In the genomic region with DNA sequence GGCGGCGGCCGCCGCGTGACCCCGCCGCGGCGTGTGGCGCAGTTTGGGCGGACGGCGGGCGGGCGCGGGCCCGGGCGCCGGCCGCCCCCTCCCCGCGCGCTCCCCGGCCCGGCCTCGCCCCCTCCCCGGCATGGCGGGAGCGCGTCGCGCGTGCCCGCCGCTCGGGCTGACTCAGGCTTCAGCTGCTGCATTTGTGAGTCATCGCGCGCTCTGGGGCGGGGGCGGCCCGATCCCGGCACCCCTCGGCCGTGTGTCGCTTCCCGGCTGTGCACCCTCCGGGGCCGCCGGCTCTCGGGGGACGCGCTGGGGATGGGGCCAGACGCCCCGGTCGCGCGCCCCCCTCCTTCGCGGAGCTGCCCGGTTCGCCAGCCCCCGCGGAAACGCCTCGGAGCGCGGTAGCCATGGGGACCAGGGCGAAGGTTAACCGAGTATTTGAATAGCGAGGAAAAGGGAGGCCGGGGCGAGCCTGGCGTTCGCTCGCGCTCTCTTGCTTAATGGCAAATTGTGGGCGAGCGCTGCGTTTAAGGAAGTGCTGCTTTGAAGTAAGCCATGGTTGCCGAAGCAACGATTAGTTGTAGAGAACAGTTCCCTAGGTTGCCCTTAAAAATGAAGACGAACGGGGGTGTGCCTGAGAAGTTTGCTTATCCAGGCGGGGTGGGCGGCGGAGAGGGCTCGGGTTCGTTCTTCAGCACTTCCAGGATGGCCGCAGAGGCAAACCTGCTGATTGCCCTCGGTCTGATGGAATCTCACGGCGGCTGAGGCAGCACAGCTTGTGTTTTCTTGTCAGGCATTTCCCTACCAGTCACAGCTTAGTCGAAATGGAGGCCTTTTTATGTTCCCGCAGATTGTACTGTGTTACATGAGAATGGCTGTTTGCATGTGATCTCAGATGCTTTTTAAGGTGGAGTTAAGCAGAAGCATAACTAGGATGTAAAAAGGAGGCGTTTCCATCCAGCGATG, we compare ENCODE assay signal across 8 cellular contexts. TPM values are rescaled to one million over a fixed set of nuclear protein-coding genes. Genes with fewer than 3 reads are reported as not detected.
DNase-seq lines count a peak whose midpoint lies in the region; ATAC-seq, FAIRE-seq and TF ChIP-seq lines count a peak whose summit lies in the region.

No MANE protein-coding gene starts in this region.

- peak overlapping the region; percentile 99 for H2BK5ac ChIP-seq in neuronal stem cell (ENCODE audit: low read length)

- H2BK15ac ChIP-seq in neuronal stem cell (ENCODE audit: low read length): no peak overlapping the region

- no peak for TF ChIP-seq EP300 in stomach (IDR thresholded peaks at IDR 0.05)

- H3K36me3 ChIP-seq in neuronal stem cell (replicated peaks in 1 of 2; ENCODE audit: control insufficient read depth in 2 of 2, insufficient read depth in 2 of 2, low read length in 2 of 2): peaks cover 35 to 51% of the 10 kb centered on the region in 2 donors
- peaks cover 44 to 46% (median 46%) of the 10 kb centered on the region in 4 donors for H3K36me3 ChIP-seq in stomach

- H3K4me1 ChIP-seq in neuronal stem cell (ENCODE audit: control insufficient read depth in 2 of 2, insufficient read depth in 1 of 2, low read depth in 1 of 2, low read length in 2 of 2): peaks cover 2 to 14% of the 10 kb centered on the region in 2 donors
- H3K4me1 ChIP-seq in stomach: peaks cover 13 to 66% (median 44%) of the 10 kb centered on the region in 4 donors

- H3K4me3 ChIP-seq in AG04449 (ENCODE audit: low read depth, low read length): peak overlapping the region; percentile 87
- peak overlapping the region; percentile 94 to 100 for H3K4me3 ChIP-seq in neuronal stem cell (ENCODE audit: low read length in 2 of 2)
- H3K4me3 ChIP-seq in stomach: peak overlapping the region; percentile 78 to 98 (median 86)

- peak overlapping the region; percentile 28 for H3K27ac ChIP-seq in neuronal stem cell (replicated peaks; ENCODE audit: low read length)
- peak overlapping the region; percentile 99 to 100 (median 100) for H3K27ac ChIP-seq in stomach

- H2AK5ac ChIP-seq in neuronal stem cell (ENCODE audit: low read depth, low read length): no peak overlapping the region

- H3K27me3 ChIP-seq in neuronal stem cell (ENCODE audit: control insufficient read depth in 3 of 3, insufficient read depth in 3 of 3, low read depth in 1 of 3, low read length in 3 of 3): no peaks in the 10 kb centered on the region
- H3K27me3 ChIP-seq in stomach: no peaks in the 10 kb centered on the region

- H3K4me2 ChIP-seq in neuronal stem cell (ENCODE audit: insufficient read depth, low read length, poor library complexity, severe bottlenecking): peak overlapping the region; percentile 74

- peaks cover 6% of the 10 kb centered on the region for H3K79me1 ChIP-seq in neuronal stem cell (ENCODE audit: low read depth, low read length)

- H3K9me3 ChIP-seq in neuronal stem cell (replicated peaks in 1 of 2; ENCODE audit: control insufficient read depth in 2 of 2, insufficient read depth in 1 of 2, low read depth in 1 of 2, low read length in 2 of 2) (no peaks in the 10 kb centered on the region), stomach (no peaks in the 10 kb centered on the region)

- DNase-seq in AG04449 (ENCODE audit: low read depth, low spot score) (no peak), frontal cortex (ENCODE audit: low spot score in 2 of 2) (peak; percentile 81 to 90), neuronal stem cell (ENCODE audit: low spot score) (peak; percentile 57), stomach (peak; percentile 76)
- peak; percentile 86 for DNase-seq in activated naive CD4-positive, alpha-beta T cell treated with Interleukin-2 at 50 U/mL for 16 hours

- peak overlapping the region; percentile 99 for H4K8ac ChIP-seq in neuronal stem cell (ENCODE audit: low read depth, low read length)

- H3K9ac ChIP-seq in neuronal stem cell (ENCODE audit: low read depth, low read length, poor library complexity): peak overlapping the region; percentile 100

- H3K23ac ChIP-seq in neuronal stem cell (ENCODE audit: low read depth, low read length, poor library complexity): peak overlapping the region; percentile 49

- H2BK120ac ChIP-seq in neuronal stem cell (ENCODE audit: low read depth, low read length): no peak overlapping the region

- peak overlapping the region; percentile 69 for H3K18ac ChIP-seq in neuronal stem cell (ENCODE audit: low read length)

- peak; percentile 14; the same call in 1 of the 2 replicates for TF ChIP-seq POLR2A in Raji (IDR thresholded peaks at IDR 0.05; ENCODE audit: insufficient read depth, low read depth, low read length)
- TF ChIP-seq POLR2A in stomach (IDR thresholded peaks at IDR 0.05): no peak

- H4K91ac ChIP-seq in neuronal stem cell (ENCODE audit: low read depth, low read length, poor library complexity): no peak overlapping the region

- CTCF ChIA-PET in AG04449 (lab: Yijun Ruan, JAX): interaction anchor here (0.7 to 4.4 kb wide), 7 partner anchors 13 to 231 kb away, joined by 3 to 15 read pairs (median 3); no protein-coding TSS in a partner anchor

- POLR2A ChIA-PET in AG04449 (lab: Yijun Ruan, JAX): interaction anchor here (0.7 to 1.8 kb wide), 7 partner anchors 8 to 344 kb away, joined by 3 to 7 read pairs (median 4); a partner anchor contains a TSS

- H2AFZ ChIP-seq in neuronal stem cell (ENCODE audit: low read length): no peak overlapping the region

- TF ChIP-seq CTCF in AG04449 (IDR thresholded peaks at IDR 0.05; ENCODE audit: insufficient read depth, low read length, missing control alignments): no peak
- no peak for TF ChIP-seq CTCF in stomach (IDR thresholded peaks at IDR 0.05)

- H3K14ac ChIP-seq in neuronal stem cell (ENCODE audit: low read length): no peak overlapping the region

- peak overlapping the region; percentile 42 for H3K4ac ChIP-seq in neuronal stem cell (ENCODE audit: low read length)

- ATAC-seq in GM18907 (IDR thresholded peaks at IDR 0.05; ENCODE audit: unreplicated experiment) (peak; percentile 23), HG03175 (IDR thresholded peaks at IDR 0.05; ENCODE audit: unreplicated experiment) (peak; percentile 20)

- intact Hi-C loops in stomach (cut with DNase I; ENCODE audit: low total_unique reads): no loop called here

- no peak for FAIRE-seq in frontal cortex (lab: Jason Lieb, UNC)

- WGBS in neuronal stem cell (ENCODE audit: extremely low coverage in 2 of 2, insufficient read length in 2 of 2, insufficient replicate concordance in 1 of 2), 2 donors: no CpG with 5 or more reads among the region's 97 CpGs
- WGBS in stomach, 5 donors: 0 to 1% (median 0%) methylated on average over 39 to 97 of the region's 97 CpGs

- no peak overlapping the region for H2BK12ac ChIP-seq in neuronal stem cell (ENCODE audit: low read length)

RNA-seq across cellular contexts. Expression of a gene that starts 0.9 kb away (rescaled TPM):
- total RNA-seq in frontal cortex (129 TPM), stomach (100 to 1,000 TPM in 4 of 5 donors, 10 to 100 TPM in 1; 48.4 to 401 (median 202) TPM)
- 304 TPM for polyA plus RNA-seq in neuronal stem cell (2013, experiment 1 of 2)
- polyA plus RNA-seq in neuronal stem cell (2013, experiment 2 of 2): 312 TPM
- 10 to 100 TPM; 44.3 to 83.9 (median 51.9) TPM for polyA plus RNA-seq in stomach

RNA-seq across cellular contexts. Expression of a gene that starts 50.3 kb away (rescaled TPM):
- 152 TPM for total RNA-seq in frontal cortex
- polyA plus RNA-seq in neuronal stem cell (2013, experiment 1 of 2): 55.4 TPM
- 55.0 TPM for polyA plus RNA-seq in neuronal stem cell (2013, experiment 2 of 2)
- 100 to 1,000 TPM in 4 of 5 donors, 10 to 100 TPM in 1; 85.8 to 157 (median 141) TPM for total RNA-seq in stomach
- 10 to 100 TPM; 52.6 to 62.0 (median 61.8) TPM for polyA plus RNA-seq in stomach
